Comparison of ENCODE assay signal across 1 cellular context in genomic region chr18:45012286-45012685, GRCh38.
TF ChIP-seq lines count a peak whose summit lies in the region.

No MANE protein-coding gene starts in this region.

TF ChIP-seq in WTC11, 78 proteins besides CTCF, POLR2A, EP300 and RAD21 (continued from another document):
- TF ChIP-seq ZNF281 (CRISPR knock-in tag; IDR thresholded peaks at IDR 0.05) (no peak), JAZF1 (CRISPR knock-in tag; IDR thresholded peaks at IDR 0.05) (no peak), ZNF317 (CRISPR knock-in tag; IDR thresholded peaks at IDR 0.05; ENCODE audit: borderline replicate concordance, low read depth) (no peak), ZNF138 (CRISPR knock-in tag; conservative IDR thresholded peaks at IDR 0.05) (no peak)
